26 cellular contexts compared by ENCODE assay signal in genomic region chr6:43499028-43499815, GRCh38. TPM values are rescaled to one million over a fixed set of nuclear protein-coding genes. Genes with fewer than 3 reads are reported as not detected.
A peak's percentile ranks its signal among the peaks of the same experiment; 100 is the strongest.
DNase-seq lines count a peak whose midpoint lies in the region; TF ChIP-seq lines count a peak whose summit lies in the region.
"Had no signal": no experiment of that assay in that cellular context is flagged by ENCODE, and none has a peak within 500 bp of the region (broad histone marks: within the 10 kb centered on the region; RNA-seq: fewer than 3 reads in every experiment).

No MANE protein-coding gene starts in this region.

- TF ChIP-seq POLR2A in esophagus squamous epithelium (IDR thresholded peaks at IDR 0.05) = no peak

- H3K36me3 ChIP-seq in esophagus squamous epithelium = peaks cover 27 to 70% (median 35%) of the 10 kb centered on the region in 3 donors

- no peaks in the 10 kb centered on the region for H3K9me3 ChIP-seq in esophagus squamous epithelium
- H3K9me3 ChIP-seq: spleen, stomach had no signal

- intact Hi-C loops in esophagus squamous epithelium (cut with DNase I) = loop anchor here (5.0 kb wide), 1 partner anchor 47 kb away; no protein-coding TSS in a partner anchor

- TF ChIP-seq CTCF in esophagus squamous epithelium (IDR thresholded peaks at IDR 0.05) = no peak

- H3K27ac ChIP-seq in esophagus squamous epithelium (peak overlapping the region in 3 of 4 donors; percentile 16 to 39 (median 33)), temporal lobe (ENCODE audit: low read depth, low read length) (peak overlapping the region; percentile 63)
- H3K27ac ChIP-seq: hepatocyte, parathyroid adenoma, SK-N-MC, WERI-Rb-1 had no signal

- DNase-seq in NCI-H2081 (lab: John Stamatoyannopoulos, UW) (peak; percentile 31 to 77), NCI-H2081 treated with DMSO at 0.1 percent for 48 hours (lab: John Stamatoyannopoulos, UW) (no peak), esophagus squamous epithelium (lab: John Stamatoyannopoulos, UW) (no peak), myocyte (ENCODE audit: low read depth) (peak; percentile 68), activated gamma-delta T cell treated with Interleukin-2 at 50 U/mL for 16 hours (no peak), DMS114 treated with DMSO at 0.1 percent for 48 hours (lab: John Stamatoyannopoulos, UW; ENCODE audit: unreplicated experiment) (no peak), NCI-H128 (lab: John Stamatoyannopoulos, UW; ENCODE audit: unreplicated experiment) (no peak)
- DNase-seq: 8988T; activated naive CD4-positive, alpha-beta T cell; amniotic stem cell; caudate nucleus; DMS79 treated with DMSO at 0.1 percent for 48 hours; effector CD8-positive, alpha-beta T cell; mesenchymal stem cell; naive thymus-derived CD8-positive, alpha-beta T cell; NCI-H187; spleen; stimulated activated CD4-positive, alpha-beta T cell treated with anti-CD3 and anti-CD28 coated beads, Interleukin-4, amount 100 ng/mL, for 4 hours; stomach; WERI-Rb-1 had no signal

- 63 to 86% methylated on average over 5 of the region's 12 CpGs for WGBS in esophagus squamous epithelium, 2 donors

- H3K27me3 ChIP-seq in esophagus squamous epithelium = peaks cover 0 to 8% (median 0%) of the 10 kb centered on the region in 4 donors
- H3K27me3 ChIP-seq: hepatocyte, spleen, stomach had no signal

- H3K4me3 ChIP-seq in esophagus squamous epithelium = no peak overlapping the region
- H3K4me3 ChIP-seq: hepatocyte, K562, SK-N-MC, spleen, stomach had no signal

- H3K4me1 ChIP-seq in esophagus squamous epithelium = peaks cover 13 to 33% (median 23%) of the 10 kb centered on the region in 3 donors

RNA-seq across cellular contexts. Expression of gene LRRC73, which starts 10.9 kb away (rescaled TPM):
- total RNA-seq in esophagus squamous epithelium = under 1 TPM in 3 of 4 donors, not detected in 1; 0.38 to 0.83 (median 0.64) TPM
- total RNA-seq in myocyte = 1.6 and 2.0 TPM in 2 replicates
- polyA plus RNA-seq in myocyte (2012) = 3.7 TPM
- total RNA-seq in temporal lobe = 5.7 TPM
- total RNA-seq: hepatocyte had no signal
- polyA plus RNA-seq: naive thymus-derived CD8-positive, alpha-beta T cell had no signal

RNA-seq across cellular contexts. Expression of gene YIPF3, which starts 17.5 kb away (rescaled TPM):
- 10 to 100 TPM; 50.5 to 73.5 (median 71.8) TPM for total RNA-seq in esophagus squamous epithelium
- total RNA-seq in myocyte = 199 and 250 TPM in 2 replicates
- polyA plus RNA-seq in myocyte (2012) = 175 TPM
- total RNA-seq in temporal lobe = 61.0 TPM

RNA-seq across cellular contexts. Expression of gene POLR1C, which starts 17.7 kb away (rescaled TPM):
- 10 to 100 TPM; 14.7 to 34.3 (median 25.9) TPM for total RNA-seq in esophagus squamous epithelium
- total RNA-seq in myocyte = 23.5 and 26.5 TPM in 2 replicates
- polyA plus RNA-seq in myocyte (2012) = 32.3 TPM
- total RNA-seq in temporal lobe = 18.4 TPM

RNA-seq across cellular contexts. Expression of gene TJAP1, which starts 21.9 kb away (rescaled TPM):
- total RNA-seq in esophagus squamous epithelium (10 to 100 TPM in 3 of 4 donors, 1 to 10 TPM in 1; 9.5 to 20.2 (median 10.9) TPM), myocyte (26.7 and 39.6 TPM in 2 replicates), temporal lobe (4.4 TPM)
- 33.7 TPM for polyA plus RNA-seq in myocyte (2012)

RNA-seq across cellular contexts. Expression of gene DLK2, which starts 43.9 kb away (rescaled TPM):
- total RNA-seq in esophagus squamous epithelium (10 to 100 TPM in 2 of 4 donors, 1 to 10 TPM in 2; 8.3 to 24.8 (median 12.6) TPM), myocyte (3.3 and 6.2 TPM in 2 replicates), temporal lobe (4.4 TPM)
- polyA plus RNA-seq in myocyte (2012) = 4.1 TPM
- total RNA-seq: B cell had no signal

Comparison
In these comparisons a context has a peak if more than half of its experiments do, and no peak if none do; other contexts are left out.
1. DNase-seq: peak in NCI-H2081 (2 of 2) and myocyte (single experiment); none in NCI-H2081 treated with DMSO at 0.1 percent for 48 hours (single experiment), esophagus squamous epithelium (single experiment), activated gamma-delta T cell treated with Interleukin-2 at 50 U/mL for 16 hours (single experiment), DMS114 treated with DMSO at 0.1 percent for 48 hours (single experiment) and NCI-H128 (single experiment).